In the genomic region with DNA sequence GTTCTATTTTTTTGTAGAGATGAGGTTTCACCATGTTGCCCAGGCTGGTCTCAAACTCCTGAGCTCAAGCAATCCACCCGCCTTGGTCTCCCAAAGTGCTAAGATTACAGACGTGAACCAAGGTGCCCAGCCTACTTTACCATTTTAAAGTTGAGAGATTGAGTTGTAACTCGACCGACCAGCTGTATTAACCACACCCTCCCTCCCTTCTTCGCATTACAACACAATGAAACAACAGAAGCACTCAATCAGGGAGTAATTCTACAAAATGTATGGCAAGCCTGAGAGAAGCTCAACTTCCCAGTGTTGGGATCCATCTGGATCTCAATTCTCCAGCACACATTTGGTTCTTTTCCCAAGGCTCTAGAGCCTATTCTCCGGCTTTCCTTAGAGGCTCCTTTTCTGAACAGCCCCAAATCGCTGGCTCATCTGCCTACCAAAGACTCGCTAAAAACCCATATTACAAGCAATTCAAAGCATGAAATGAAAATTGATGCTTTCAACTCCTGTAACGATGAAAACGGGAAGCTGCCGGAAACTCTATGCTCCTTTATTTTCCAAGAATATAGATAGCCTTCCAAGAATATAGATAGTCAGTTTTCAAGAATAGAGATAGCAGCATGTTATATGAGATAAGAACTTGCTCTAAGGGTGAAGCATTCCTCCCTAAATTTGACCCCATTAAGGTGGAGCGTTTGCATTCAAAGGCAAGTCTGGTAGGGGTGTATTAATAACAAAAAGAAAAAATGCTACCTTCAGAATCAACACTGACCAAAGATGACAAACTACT, we compare ENCODE assay signal across 27 cellular contexts.
DNase-seq lines count a peak whose midpoint lies in the region; ATAC-seq, FAIRE-seq and TF ChIP-seq lines count a peak whose summit lies in the region.
"Had no signal": no experiment of that assay in that cellular context is flagged by ENCODE, and none has a peak within 500 bp of the region (broad histone marks: within the 10 kb centered on the region; RNA-seq: fewer than 3 reads in every experiment).

No MANE protein-coding gene starts in this region.

- TF ChIP-seq RAD21 in K562 (CRISPR knock-in tag; conservative IDR thresholded peaks at IDR 0.05 in 1 of 2, IDR thresholded peaks at IDR 0.05 in 1 of 2): no peak

- intact Hi-C loops in K562 (cut with micrococcal nuclease): no loop called here

- no peaks in the 10 kb centered on the region for H3K27me3 ChIP-seq in K562 (ENCODE audit: control insufficient read depth in 2 of 2, insufficient read depth in 2 of 2, low read length in 2 of 2)
- no peaks in the 10 kb centered on the region for H3K27me3 ChIP-seq in iPS-18a (ENCODE audit: control insufficient read depth, insufficient read depth, low read length)
- H3K27me3 ChIP-seq: BE2C had no signal

- DNase-seq in CMK (ENCODE audit: low read depth) (peak; percentile 50), OCI-M1 (lab: John Stamatoyannopoulos, UW) (peak; percentile 87), K562 (ENCODE audit: extremely low read depth in 1 of 4, low spot score in 3 of 4) (peak; percentile 24 to 64 (median 48)), H4 (ENCODE audit: low spot score) (no peak), UCSD-AML1 (lab: John Stamatoyannopoulos, UW; ENCODE audit: unreplicated experiment) (no peak), hypothalamus (lab: John Stamatoyannopoulos, UW) (no peak)
- DNase-seq in activated effector memory CD4-positive, alpha-beta T cell treated with Interleukin-2 at 50 U/mL for 16 hours: no peak
- DNase-seq: 8988T; ACHN; BE2C; DMS153; DND-41; GM23248; Karpas-422; NCI-H1092 treated with DMSO at 0.1 percent for 48 hours; NCI-H1436; NCI-H187 treated with DMSO at 0.1 percent for 48 hours; NCI-H446 treated with DMSO at 0.1 percent for 48 hours; NCI-H526; NCI-H82; NK-92 treated with Interleukin-12 subunit alpha and Interleukin-12 subunit beta, amount 100 ng/mL, for 24 hours; SHP77 treated with DMSO at 0.1 percent for 48 hours had no signal

- POLR2A ChIA-PET in K562 (lab: Yijun Ruan, JAX): interaction anchor here (1.0 to 1.6 kb wide), 2 partner anchors 11 to 12 kb away, joined by 3 to 4 read pairs; no protein-coding TSS in a partner anchor

- no peak for TF ChIP-seq CTCF in K562 (IDR thresholded peaks at IDR 0.05 in 2 of 3, conservative IDR thresholded peaks at IDR 0.05 in 1 of 3; ENCODE audit: insufficient read depth in 2 of 3, low read depth in 1 of 3, low read length in 3 of 3)

- peak overlapping the region; percentile 76 for H3K4me2 ChIP-seq in K562 (ENCODE audit: insufficient read depth, low read length)

- peak; percentile 71 for FAIRE-seq in K562 (lab: Jason Lieb, UNC)
- FAIRE-seq: GM12892, GM19239 had no signal

- BruUV-seq in K562 (replicated peaks; lab: Mats Ljungman, UMichigan): no TSS peak

- WGBS in K562 (ENCODE audit: insufficient coverage, low coverage, missing lambda C conversion rate): 2% methylated on average over 10 of the region's 12 CpGs

- H3K36me3 ChIP-seq in K562 (ENCODE audit: control insufficient read depth, insufficient read depth, low read length): peaks cover 6% of the 10 kb centered on the region; the same call in 1 of the 3 replicates
- no peaks in the 10 kb centered on the region for H3K36me3 ChIP-seq in iPS-18a (ENCODE audit: control insufficient read depth, low read depth, low read length)
- H3K36me3 ChIP-seq: BE2C had no signal

- H3K9me1 ChIP-seq in K562 (ENCODE audit: control insufficient read depth, insufficient read depth, low read length): no peaks in the 10 kb centered on the region

- CTCF ChIA-PET in K562 (lab: Yijun Ruan, JAX; ENCODE audit: low intra/inter-chr PET ratio): no interaction called here

- no peak for TF ChIP-seq POLR2A in K562 (conservative IDR thresholded peaks at IDR 0.05)

- TF ChIP-seq EP300 in K562 (IDR thresholded peaks at IDR 0.05; ENCODE audit: low read length): peak; percentile 96

- in situ Hi-C loops in K562 (cut with MboI): no loop called here

- ATAC-seq in K562: peak; percentile 54
- ATAC-seq: HCT116, Panc1 had no signal

- peaks cover 90% of the 10 kb centered on the region for H3K79me2 ChIP-seq in K562 (ENCODE audit: control insufficient read depth, insufficient read depth, low read length)

- H3K9ac ChIP-seq in K562 (ENCODE audit: insufficient read depth in 1 of 2, low read depth in 2 of 2, low read length in 2 of 2): peak overlapping the region; percentile 67 to 83; a peak in 2 of 4 replicates
- H3K9ac ChIP-seq in iPS-18a (ENCODE audit: low read length): no peak overlapping the region
- H3K9ac ChIP-seq: GM23248 had no signal

- peak overlapping the region; percentile 61 for H2AFZ ChIP-seq in K562 (ENCODE audit: low read depth, low read length)
- H2AFZ ChIP-seq: GM23248 had no signal

- H3K27ac ChIP-seq in K562 (ENCODE audit: extremely low read depth, low read depth, low read length) (peak overlapping the region; percentile 89), iPS-18a (ENCODE audit: low read length) (peak overlapping the region; percentile 16)
- H3K27ac ChIP-seq: GM23248 had no signal

- peaks cover 10 to 79% of the 10 kb centered on the region in 2 experiments for H3K4me1 ChIP-seq in K562 (replicated peaks in 1 of 2; ENCODE audit: control insufficient read depth in 2 of 2, insufficient read depth in 2 of 2, low read length in 2 of 2)
- peaks cover 28% of the 10 kb centered on the region for H3K4me1 ChIP-seq in iPS-18a (ENCODE audit: control insufficient read depth, low read depth, low read length)
- H3K4me1 ChIP-seq: BE2C had no signal

- H4K20me1 ChIP-seq in K562 (replicated peaks; ENCODE audit: control insufficient read depth, insufficient read depth, low read length): no peaks in the 10 kb centered on the region

- peak overlapping the region; percentile 11; the same call in 1 of the 2 replicates for H3K4me3 ChIP-seq in K562
- peak overlapping the region; percentile 3 for H3K4me3 ChIP-seq in iPS-18a (ENCODE audit: low read length)
- H3K4me3 ChIP-seq: GM23248 had no signal

- H3K9me3 ChIP-seq in K562 (replicated peaks; ENCODE audit: control insufficient read depth, insufficient read depth, low read depth, low read length) (no peaks in the 10 kb centered on the region), iPS-18a (ENCODE audit: control insufficient read depth, low read depth, low read length) (no peaks in the 10 kb centered on the region)
- H3K9me3 ChIP-seq: BE2C had no signal

TF ChIP-seq in K562, 482 proteins besides CTCF, POLR2A, EP300 and RAD21 (continues in another document):
- TF ChIP-seq HDAC1 (IDR thresholded peaks at IDR 0.05): 0 out of 4 replicates have a peak, but pooled peaks of 1 of the 2 experiments have one; percentile 11
- TF ChIP-seq, protein P1, sequence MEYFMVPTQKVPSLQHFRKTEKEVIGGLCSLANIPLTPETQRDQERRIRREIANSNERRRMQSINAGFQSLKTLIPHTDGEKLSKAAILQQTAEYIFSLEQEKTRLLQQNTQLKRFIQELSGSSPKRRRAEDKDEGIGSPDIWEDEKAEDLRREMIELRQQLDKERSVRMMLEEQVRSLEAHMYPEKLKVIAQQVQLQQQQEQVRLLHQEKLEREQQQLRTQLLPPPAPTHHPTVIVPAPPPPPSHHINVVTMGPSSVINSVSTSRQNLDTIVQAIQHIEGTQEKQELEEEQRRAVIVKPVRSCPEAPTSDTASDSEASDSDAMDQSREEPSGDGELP (CRISPR knock-in tag; IDR thresholded peaks at IDR 0.05; ENCODE audit: borderline replicate concordance): 0 out of 2 replicates have a peak, but pooled peaks have one; percentile 39
- peak; percentile 90 for TF ChIP-seq ARID1B (IDR thresholded peaks at IDR 0.05)
- 0 out of 2 replicates have a peak, but pooled peaks have one; percentile 44 for TF ChIP-seq EP400 (IDR thresholded peaks at IDR 0.05)
- peak in 1 of 2 experiments; percentile 47; a peak in 2 of 4 replicates for TF ChIP-seq RCOR1 (IDR thresholded peaks at IDR 0.05; ENCODE audit: borderline replicate concordance in 1 of 2, low read depth in 2 of 2, low read length in 2 of 2)
- 0 out of 2 replicates have a peak, but pooled peaks have one; percentile 58 for TF ChIP-seq NFRKB (IDR thresholded peaks at IDR 0.05; ENCODE audit: low read depth)

Comparison
In these comparisons a context has a peak if more than half of its experiments do, and no peak if none do; other contexts are left out.
1. DNase-seq: peak in CMK (single experiment), OCI-M1 (single experiment) and K562 (4 of 4); none in H4 (single experiment), UCSD-AML1 (single experiment), hypothalamus (0 of 51) and activated effector memory CD4-positive, alpha-beta T cell treated with Interleukin-2 at 50 U/mL for 16 hours (single experiment).